Comparison of ENCODE assay signal across 10 cellular contexts in genomic region chr3:113897373-113897777, GRCh38.
DNase-seq lines count a peak whose midpoint lies in the region; ATAC-seq lines count a peak whose summit lies in the region.
"Had no signal": no experiment of that assay in that cellular context is flagged by ENCODE, and none has a peak within 500 bp of the region (broad histone marks: within the 10 kb centered on the region; RNA-seq: fewer than 3 reads in every experiment).

No MANE protein-coding gene starts in this region.

- no peak overlapping the region for H3K9ac ChIP-seq in rectal smooth muscle tissue (ENCODE audit: low read length)

- peak; percentile 32 for DNase-seq in NCI-H748 (lab: John Stamatoyannopoulos, UW; ENCODE audit: unreplicated experiment)
- DNase-seq in epithelial cell of prostate (ENCODE audit: low read depth, low spot score) = peak; percentile 16
- no peak for DNase-seq in nucleus accumbens (lab: John Stamatoyannopoulos, UW)
- DNase-seq in COLO668 (lab: John Stamatoyannopoulos, UW; ENCODE audit: unreplicated experiment) = no peak
- DNase-seq in pons (ENCODE audit: low spot score) = no peak
- DNase-seq: activated naive CD4-positive, alpha-beta T cell treated with anti-CD3 and anti-CD28 coated beads for 36 hours; NCI-H187 treated with DMSO at 0.1 percent for 48 hours had no signal

- H3K27ac ChIP-seq in epithelial cell of prostate (peak overlapping the region; percentile 10), rectal smooth muscle tissue (ENCODE audit: low read depth, low read length) (no peak overlapping the region)

- H3K36me3 ChIP-seq in rectal smooth muscle tissue (ENCODE audit: control insufficient read depth, insufficient read depth, low read length) = no peaks in the 10 kb centered on the region

- peak overlapping the region; percentile 16 for H3K4me3 ChIP-seq in rectal smooth muscle tissue (ENCODE audit: low read length)

- H3K27me3 ChIP-seq in rectal smooth muscle tissue (ENCODE audit: control insufficient read depth, insufficient read depth, low read length) = no peaks in the 10 kb centered on the region

- no peaks in the 10 kb centered on the region for H3K4me1 ChIP-seq in rectal smooth muscle tissue (ENCODE audit: control insufficient read depth, insufficient read depth, low read length)

- peak; percentile 48 for ATAC-seq in GM18868 (IDR thresholded peaks at IDR 0.05; ENCODE audit: unreplicated experiment)
- ATAC-seq in HG02759 (IDR thresholded peaks at IDR 0.05; ENCODE audit: unreplicated experiment) = no peak

Comparison
In these comparisons a context has a peak if more than half of its experiments do, and no peak if none do; other contexts are left out.
1. DNase-seq: peak in NCI-H748 (single experiment) and epithelial cell of prostate (single experiment); none in nucleus accumbens (0 of 56), COLO668 (single experiment) and pons (single experiment).